Comparison of ENCODE assay signal across 28 cellular contexts in the genomic region with DNA sequence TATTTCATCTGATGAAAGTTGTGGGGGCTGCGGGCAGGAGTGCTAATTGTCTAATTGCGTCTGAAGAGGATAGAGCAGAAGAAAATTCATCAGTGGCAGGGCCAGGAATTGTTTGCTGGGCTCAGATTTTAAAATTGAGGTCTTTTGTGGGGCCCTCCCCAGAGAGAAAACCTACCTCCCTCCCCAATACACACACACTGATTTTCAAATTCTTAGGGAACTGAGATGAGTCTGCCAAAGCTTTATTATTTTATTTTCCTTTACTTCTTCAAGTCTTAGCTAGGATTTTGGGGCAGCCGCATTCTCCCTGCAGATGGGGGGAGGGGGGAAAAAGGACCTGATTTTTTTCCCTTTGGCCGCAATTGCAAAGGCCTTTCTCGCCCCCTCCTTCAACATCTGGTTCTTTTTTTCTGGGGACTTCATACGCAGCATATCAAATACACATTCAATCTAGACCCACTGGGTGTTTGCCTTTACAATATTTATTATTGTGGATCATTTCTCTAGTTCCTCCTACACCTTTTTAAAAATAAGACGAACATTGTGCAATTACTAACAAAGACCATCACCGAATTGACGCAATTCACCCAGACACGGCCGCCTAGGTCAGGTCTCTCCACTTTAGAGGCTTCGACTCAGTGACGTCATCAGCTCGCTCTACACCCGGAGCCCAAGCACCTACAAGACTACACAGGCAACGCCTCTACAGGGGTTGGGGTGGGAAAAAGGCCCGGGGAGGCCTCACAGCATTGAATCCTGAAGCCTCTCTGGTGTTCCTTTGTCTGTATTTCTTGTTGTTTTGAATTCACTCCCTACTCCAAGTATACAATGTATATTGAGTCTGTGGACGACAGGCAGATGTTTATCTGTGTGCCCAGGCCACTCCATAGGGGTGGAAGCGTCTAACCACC. TPM values are rescaled to one million over a fixed set of nuclear protein-coding genes. Genes with fewer than 3 reads are reported as not detected.
DNase-seq lines count a peak whose midpoint lies in the region; ATAC-seq and TF ChIP-seq lines count a peak whose summit lies in the region.
"Had no signal": no experiment of that assay in that cellular context is flagged by ENCODE, and none has a peak within 500 bp of the region (broad histone marks: within the 10 kb centered on the region; RNA-seq: fewer than 3 reads in every experiment).

No MANE protein-coding gene starts in this region.

- no peak for TF ChIP-seq CTCF in WTC11 (IDR thresholded peaks at IDR 0.05)
- TF ChIP-seq CTCF in dorsolateral prefrontal cortex (IDR thresholded peaks at IDR 0.05 in 54 of 56, conservative IDR thresholded peaks at IDR 0.05 in 2 of 56; ENCODE audit: low read depth in 1 of 56, partially characterized antibody in 56 of 56) = no peak
- no peak for TF ChIP-seq CTCF in neural crest cell (conservative IDR thresholded peaks at IDR 0.05)

- peaks cover 77% of the 10 kb centered on the region for H3K4me1 Mint-ChIP-seq in WTC11
- peaks cover 80% of the 10 kb centered on the region for H3K4me1 Mint-ChIP-seq in neural crest cell
- H3K4me1 Mint-ChIP-seq: activated B cell treated with CpG ODN at 0.5 μM for 24 hours; activated CD4-positive, alpha-beta memory T cell treated with anti-CD3 and anti-CD28 coated beads, Interleukin-2, amount 10 ng/mL, durations not matched to agents 7 days and 5 days had no signal

- H3K36me3 Mint-ChIP-seq in WTC11 (no peaks in the 10 kb centered on the region), neural crest cell (ENCODE audit: low read depth) (peaks cover 4% of the 10 kb centered on the region)
- H3K36me3 Mint-ChIP-seq: CD8-positive, alpha-beta T cell had no signal

- no peak for ATAC-seq in WTC11
- ATAC-seq in GM18867 (IDR thresholded peaks at IDR 0.05; ENCODE audit: unreplicated experiment) = no peak
- ATAC-seq: CD8-positive, alpha-beta T cell; effector memory CD8-positive, alpha-beta T cell; psoas muscle had no signal

- H3K4me3 Mint-ChIP-seq in WTC11 = peak overlapping the region; percentile 73
- H3K4me3 Mint-ChIP-seq in neural crest cell = peak overlapping the region; percentile 84
- H3K4me3 Mint-ChIP-seq: activated B cell treated with CpG ODN at 0.5 μM for 24 hours; activated CD4-positive, alpha-beta memory T cell treated with anti-CD3 and anti-CD28 coated beads, Interleukin-2, amount 10 ng/mL, durations not matched to agents 7 days and 5 days; CD8-positive, alpha-beta T cell; effector memory CD8-positive, alpha-beta T cell had no signal

- H3K4me3 ChIP-seq in dorsolateral prefrontal cortex = peak overlapping the region in 21 of 59 donors; percentile 1 to 77 (median 33)
- H3K4me3 ChIP-seq: esophagus muscularis mucosa, hepatocyte, MG63, PC-9, psoas muscle had no signal

- peak overlapping the region in 51 of 59 donors; percentile 2 to 99 (median 96) for H3K27ac ChIP-seq in dorsolateral prefrontal cortex
- H3K27ac ChIP-seq: esophagus muscularis mucosa, hepatocyte, PC-9, psoas muscle had no signal

- intact Hi-C loops in dorsolateral prefrontal cortex (cut with DNase I) = loop anchor here (5.0 to 10.0 kb wide), 6 partner anchors 125 to 975 kb away; no protein-coding TSS in a partner anchor

- CTCF ChIA-PET in WTC11 (lab: Charles Lee) = interaction anchor here (1.5 to 3.6 kb wide), 2 partner anchors 28 to 33 kb away, joined by 4 to 12 read pairs; no protein-coding TSS in a partner anchor

- H3K27ac Mint-ChIP-seq in WTC11 (no peak overlapping the region), neural crest cell (ENCODE audit: unreplicated experiment) (peak overlapping the region; percentile 57)
- H3K27ac Mint-ChIP-seq: activated B cell treated with CpG ODN at 0.5 μM for 24 hours; activated CD4-positive, alpha-beta memory T cell treated with anti-CD3 and anti-CD28 coated beads, Interleukin-2, amount 10 ng/mL, durations not matched to agents 7 days and 5 days; CD8-positive, alpha-beta T cell; effector memory CD8-positive, alpha-beta T cell had no signal

- peaks cover 0 to 100% (median 68%) of the 10 kb centered on the region in 45 donors for H3K27me3 ChIP-seq in dorsolateral prefrontal cortex
- H3K27me3 ChIP-seq: MG63 had no signal

- H3K27me3 Mint-ChIP-seq in WTC11 (ENCODE audit: low read depth) (peaks cover 98% of the 10 kb centered on the region), neural crest cell (ENCODE audit: low read depth) (peaks cover 100% of the 10 kb centered on the region)

- DNase-seq in NOMO-1 treated with DMSO at 0.1 percent for 48 hours (lab: John Stamatoyannopoulos, UW; ENCODE audit: unreplicated experiment) (peak; percentile 18), NOMO-1 (lab: John Stamatoyannopoulos, UW; ENCODE audit: unreplicated experiment in 2 of 2) (no peak), WTC11 (ENCODE audit: low spot score) (no peak), dorsolateral prefrontal cortex (peak in 1 of 10 donors; percentile 60), neural crest cell (ENCODE audit: low read depth, low spot score) (no peak), midbrain (lab: John Stamatoyannopoulos, UW) (no peak)
- DNase-seq in stimulated activated CD4-positive, alpha-beta T cell treated with anti-CD3 and anti-CD28 coated beads, Interleukin-4, amount 100 ng/mL, for 1 hour = no peak
- DNase-seq: activated B cell treated with CpG ODN at 0.5 μM for 24 hours; activated CD4-positive, alpha-beta memory T cell treated with anti-CD3 and anti-CD28 coated beads, Interleukin-2, amount 10 ng/mL, durations not matched to agents 7 days and 5 days; AML-193; amniotic stem cell; CD8-positive, alpha-beta T cell; central memory CD4-positive, alpha-beta T cell; DMS 273 treated with DMSO at 0.1 percent for 48 hours; effector memory CD8-positive, alpha-beta T cell; foreskin melanocyte; MG63; NCI-H1436 treated with DMSO at 0.1 percent for 48 hours; PC-9; psoas muscle; Right ventricle myocardium superior; T1000 had no signal

- POLR2A ChIA-PET in WTC11 (lab: Charles Lee) = no interaction called here

- H3K9me3 Mint-ChIP-seq in WTC11 (no peaks in the 10 kb centered on the region), neural crest cell (no peaks in the 10 kb centered on the region)
- H3K9me3 Mint-ChIP-seq: activated B cell treated with CpG ODN at 0.5 μM for 24 hours; CD8-positive, alpha-beta T cell had no signal

TF ChIP-seq in WTC11, 78 proteins besides CTCF, POLR2A, EP300 and RAD21:
- no peak for TF ChIP-seq ZNF138 (CRISPR knock-in tag; conservative IDR thresholded peaks at IDR 0.05)
- 0 out of 2 replicates have a peak, but pooled peaks have one; percentile 31 for TF ChIP-seq ZBTB21 (CRISPR knock-in tag; IDR thresholded peaks at IDR 0.05; ENCODE audit: borderline replicate concordance)

RNA-seq across cellular contexts. Expression of a gene that starts 16.8 kb away (rescaled TPM):
- total RNA-seq in WTC11 (2021) (1.9 to 3.5 TPM (median 2.5 TPM) in 3 replicates), dorsolateral prefrontal cortex (10 to 100 TPM in 8 of 120 experiments, 1 to 10 TPM in 112; 1.5 to 13.5 (median 4.8) TPM), neural crest cell (4.5 and 6.1 TPM in 2 replicates)
- total RNA-seq: activated B cell treated with CpG ODN at 0.5 μM for 24 hours; activated CD4-positive, alpha-beta memory T cell treated with anti-CD3 and anti-CD28 coated beads, Interleukin-2, amount 10 ng/mL, durations not matched to agents 7 days and 5 days; CD8-positive, alpha-beta T cell; esophagus muscularis mucosa; liver; mononuclear cell; NCI-H460; PC-9; Right ventricle myocardium superior had no signal

RNA-seq across cellular contexts. Expression of a gene that starts 19.6 kb away (rescaled TPM):
- 30.3 to 59.7 TPM (median 34.7 TPM) in 3 replicates for total RNA-seq in WTC11 (2021)
- 100 to 1,000 TPM in 1 of 120 experiments, 10 to 100 TPM in 119; 17.4 to 211 (median 34.4) TPM for total RNA-seq in dorsolateral prefrontal cortex
- 54.3 and 64.5 TPM in 2 replicates for total RNA-seq in neural crest cell
- total RNA-seq: activated B cell treated with CpG ODN at 0.5 μM for 24 hours; activated CD4-positive, alpha-beta memory T cell treated with anti-CD3 and anti-CD28 coated beads, Interleukin-2, amount 10 ng/mL, durations not matched to agents 7 days and 5 days; CD8-positive, alpha-beta T cell; esophagus muscularis mucosa; liver; mononuclear cell; NCI-H460; PC-9; Right ventricle myocardium superior had no signal
